Comparison of ENCODE assay signal across 24 cellular contexts in genomic region chr7:126460664-126461063, GRCh38.
"Had no signal": no experiment of that assay in that cellular context is flagged by ENCODE, and none has a peak within 500 bp of the region (broad histone marks: within the 10 kb centered on the region; RNA-seq: fewer than 3 reads in every experiment).

No MANE protein-coding gene starts in this region.

- FAIRE-seq: small intestine, urothelium cell line had no signal

- H3K4me2 ChIP-seq: neural progenitor cell had no signal

- ATAC-seq: psoas muscle; right cardiac atrium; right lobe of liver; stimulated activated naive B cell treated with anti-CD40 and anti-IgM and Interleukin-4, amounts not matched to agents 10 μg/mL and 1 μg/mL and 100 μg/mL, for 72 hours had no signal

- H3K27me3 ChIP-seq: neural progenitor cell, ovary, right lobe of liver, sigmoid colon, stomach, thyroid gland, tibial nerve, upper lobe of left lung, vagina had no signal

- H3K4me1 ChIP-seq: neural progenitor cell, parathyroid adenoma, psoas muscle, right lobe of liver, sigmoid colon, stomach, thyroid gland, tibial nerve, upper lobe of left lung, vagina had no signal

- H3K4me3 ChIP-seq: neural progenitor cell, ovary, psoas muscle, right lobe of liver, sigmoid colon, stomach, thoracic aorta, thyroid gland, tibial nerve, upper lobe of left lung, vagina had no signal

- H3K79me2 ChIP-seq: parathyroid adenoma had no signal

- H3K36me3 ChIP-seq: neural progenitor cell, ovary, right lobe of liver, sigmoid colon, stomach, thoracic aorta, thyroid gland, tibial nerve, upper lobe of left lung, vagina had no signal

- H3K9me3 ChIP-seq: ovary, psoas muscle, right lobe of liver, sigmoid colon, stomach, thoracic aorta, thyroid gland, tibial nerve, upper lobe of left lung, vagina had no signal

- H2AFZ ChIP-seq: neural progenitor cell, parathyroid adenoma had no signal

- H3K27ac ChIP-seq: neural progenitor cell, ovary, parathyroid adenoma, psoas muscle, right lobe of liver, sigmoid colon, stomach, thoracic aorta, thyroid gland, tibial nerve, upper lobe of left lung, vagina had no signal

- H3K9ac ChIP-seq: neural progenitor cell, parathyroid adenoma had no signal

- DNase-seq: occipital lobe; ovary; posterior cingulate gyrus; psoas muscle; right cardiac atrium; right lobe of liver; sigmoid colon; small intestine; stimulated activated CD4-positive, alpha-beta T cell treated with anti-CD3 and anti-CD28 coated beads, Interleukin-15, amount 100 ng/mL, for 24 hours; stimulated activated CD4-positive, alpha-beta T cell treated with anti-CD3 and anti-CD28 coated beads, Interleukin-2, amount 100 ng/mL, for 24 hours; stimulated activated CD4-positive, alpha-beta T cell treated with anti-CD3 and anti-CD28 coated beads, Interleukin-2, amount 100 ng/mL, for 48 hours; stimulated activated CD4-positive, alpha-beta T cell treated with anti-CD3 and anti-CD28 coated beads, Interleukin-4, amount 100 ng/mL, for 24 hours; stimulated activated naive B cell treated with anti-CD40 and anti-IgM and Interleukin-4, amounts not matched to agents 10 μg/mL and 1 μg/mL and 100 μg/mL, for 72 hours; stimulated activated naive CD4-positive, alpha-beta T cell treated with Interleukin-2 at 50 U/mL for 16 hours; stomach; thyroid gland; trophoblast cell; upper lobe of left lung had no signal
